ENCODE assay signal across 24 cellular contexts in the genomic region with DNA sequence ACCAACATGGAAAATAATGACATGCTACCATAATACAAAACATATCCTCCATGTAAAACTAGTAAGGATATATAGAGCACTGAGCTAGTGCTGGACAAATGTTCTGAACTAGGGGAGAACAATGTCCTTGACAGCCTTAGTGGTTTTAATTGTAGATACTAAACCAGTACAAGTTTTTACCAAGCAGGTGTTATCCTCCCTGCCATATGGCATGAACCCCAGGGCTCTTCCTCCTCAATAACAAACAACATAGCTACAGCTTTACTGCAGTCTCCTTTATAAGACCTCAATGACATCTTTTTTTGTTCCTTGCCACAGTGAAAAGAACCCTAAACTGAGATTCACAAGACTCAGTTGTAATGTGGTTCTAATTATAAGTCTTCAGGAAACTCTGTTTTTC.
DNase-seq lines count a peak whose midpoint lies in the region; ATAC-seq, FAIRE-seq and TF ChIP-seq lines count a peak whose summit lies in the region.
"Had no signal": no experiment of that assay in that cellular context is flagged by ENCODE, and none has a peak within 500 bp of the region (broad histone marks: within the 10 kb centered on the region; RNA-seq: fewer than 3 reads in every experiment).

No MANE protein-coding gene starts in this region.

- no peaks in the 10 kb centered on the region for H3K27me3 Mint-ChIP-seq in activated T-helper 17 cell treated with anti-CD3 and anti-CD28 coated beads, Interleukin-2, amount 50 U/mL, for 72 hours

- peaks cover 72% of the 10 kb centered on the region for H3K36me3 ChIP-seq in neutrophil
- no peaks in the 10 kb centered on the region for H3K36me3 ChIP-seq in prostate gland

- no peak for ATAC-seq in activated T-helper 17 cell treated with anti-CD3 and anti-CD28 coated beads, Interleukin-2, amount 50 U/mL, for 72 hours (replicated peaks)
- no peak for ATAC-seq in GM21825 (IDR thresholded peaks at IDR 0.05; ENCODE audit: unreplicated experiment)
- ATAC-seq: PC-3 had no signal

- no peaks in the 10 kb centered on the region for H3K9me3 Mint-ChIP-seq in activated T-helper 17 cell treated with anti-CD3 and anti-CD28 coated beads, Interleukin-2, amount 50 U/mL, for 72 hours

- no peak for TF ChIP-seq CTCF in neutrophil (IDR thresholded peaks at IDR 0.05)
- no peak for TF ChIP-seq CTCF in prostate gland (IDR thresholded peaks at IDR 0.05)

- intact Hi-C loops in prostate gland (cut with DNase I), result no loop called here

- H3K36me3 Mint-ChIP-seq in activated T-helper 17 cell treated with anti-CD3 and anti-CD28 coated beads, Interleukin-2, amount 50 U/mL, for 72 hours (ENCODE audit: low read depth), result peaks cover 20% of the 10 kb centered on the region

- FAIRE-seq in H54 (lab: Jason Lieb, UNC), result no peak
- FAIRE-seq: G401.6, H1 had no signal

- no peaks in the 10 kb centered on the region for H3K9me3 ChIP-seq in neutrophil
- no peaks in the 10 kb centered on the region for H3K9me3 ChIP-seq in prostate gland
- H3K9me3 ChIP-seq: MG63, SK-N-SH had no signal

- H3K27me3 ChIP-seq in neutrophil, result no peaks in the 10 kb centered on the region
- H3K27me3 ChIP-seq in prostate gland (replicated peaks; ENCODE audit: insufficient read depth), result no peaks in the 10 kb centered on the region
- H3K27me3 ChIP-seq: MG63 had no signal

- H3K4me3 Mint-ChIP-seq in activated T-helper 17 cell treated with anti-CD3 and anti-CD28 coated beads, Interleukin-2, amount 50 U/mL, for 72 hours, result no peak overlapping the region

- peaks cover 9 to 11% of the 10 kb centered on the region in 2 experiments for H3K4me1 ChIP-seq in neutrophil (ENCODE audit: control insufficient read depth in 1 of 2, insufficient read depth in 1 of 2, low read depth in 1 of 2, low read length in 1 of 2)
- H3K4me1 ChIP-seq in prostate gland (replicated peaks), result no peaks in the 10 kb centered on the region

- peak overlapping the region; percentile 55 for H3K27ac Mint-ChIP-seq in activated T-helper 17 cell treated with anti-CD3 and anti-CD28 coated beads, Interleukin-2, amount 50 U/mL, for 72 hours

- no peaks in the 10 kb centered on the region for H3K4me1 Mint-ChIP-seq in activated T-helper 17 cell treated with anti-CD3 and anti-CD28 coated beads, Interleukin-2, amount 50 U/mL, for 72 hours

- DNase-seq in DMS 273 treated with DMSO at 0.1 percent for 48 hours (lab: John Stamatoyannopoulos, UW), result peak; percentile 60
- DNase-seq in NCI-H524 treated with DMSO at 0.1 percent for 48 hours (lab: John Stamatoyannopoulos, UW), result peak; percentile 73
- no peak for DNase-seq in H54 (ENCODE audit: insufficient read length, low spot score)
- no peak for DNase-seq in prostate gland (ENCODE audit: low spot score)
- no peak for DNase-seq in MV-4-11 (lab: John Stamatoyannopoulos, UW)
- DNase-seq: Calu3; DMS53; IMR-90; KG1; MG63; NCI-H1048; NCI-H1436; NCI-H187 treated with DMSO at 0.1 percent for 48 hours; NCI-H2107; NCI-H748 treated with DMSO at 0.1 percent for 48 hours; NK-92 treated with Interleukin-12 subunit alpha and Interleukin-12 subunit beta, amount 100 ng/mL, for 24 hours; PC-3; SK-N-SH; SW 1271 had no signal

- H3K27ac ChIP-seq in neutrophil (peak overlapping the region; percentile 63), prostate gland (no peak overlapping the region)

- TF ChIP-seq POLR2A in H54 (IDR thresholded peaks at IDR 0.05; ENCODE audit: low read depth, low read length), result no peak
- no peak for TF ChIP-seq POLR2A in prostate gland (IDR thresholded peaks at IDR 0.05)

- no peak overlapping the region for H3K4me3 ChIP-seq in neutrophil (ENCODE audit: low read depth in 1 of 2, low read length in 1 of 2)
- H3K4me3 ChIP-seq in prostate gland, result no peak overlapping the region
- H3K4me3 ChIP-seq: MG63 had no signal

Comparison
In these comparisons a context has a peak if more than half of its experiments do, and no peak if none do; other contexts are left out.
1. DNase-seq: peak in DMS 273 treated with DMSO at 0.1 percent for 48 hours (single experiment) and NCI-H524 treated with DMSO at 0.1 percent for 48 hours (single experiment); none in H54 (single experiment), prostate gland (single experiment) and MV-4-11 (single experiment).